ENCODE assay signal across 1 cellular context in genomic region chr6:145267076-145267867, GRCh38.
TF ChIP-seq lines count a peak whose summit lies in the region.

No MANE protein-coding gene starts in this region.

TF ChIP-seq in HepG2, 621 proteins besides CTCF, POLR2A, EP300 and RAD21 (continued from another document and continues in another):
- peak; percentile 51; the same call in 1 of the 2 replicates for TF ChIP-seq TAF1 (CRISPR knock-in tag; IDR thresholded peaks at IDR 0.05)
- TF ChIP-seq ZNF790 (CRISPR knock-in tag; IDR thresholded peaks at IDR 0.05; ENCODE audit: borderline replicate concordance), result peak; percentile 46; the same call in 1 of the 2 replicates
- peak; percentile 87; the same call in 1 of the 2 replicates for TF ChIP-seq SNAI1 (CRISPR knock-in tag; IDR thresholded peaks at IDR 0.05; ENCODE audit: borderline replicate concordance)
- no peak for TF ChIP-seq TCF12 (IDR thresholded peaks at IDR 0.05)
- TF ChIP-seq TCF12 (CRISPR knock-in tag; IDR thresholded peaks at IDR 0.05), result peak; percentile 98
- TF ChIP-seq ZNF614 (CRISPR knock-in tag; IDR thresholded peaks at IDR 0.05; ENCODE audit: borderline replicate concordance), result peak; percentile 99
- TF ChIP-seq ARID2 (CRISPR knock-in tag; IDR thresholded peaks at IDR 0.05; ENCODE audit: borderline replicate concordance), result peak; percentile 96
- TF ChIP-seq, protein P1, sequence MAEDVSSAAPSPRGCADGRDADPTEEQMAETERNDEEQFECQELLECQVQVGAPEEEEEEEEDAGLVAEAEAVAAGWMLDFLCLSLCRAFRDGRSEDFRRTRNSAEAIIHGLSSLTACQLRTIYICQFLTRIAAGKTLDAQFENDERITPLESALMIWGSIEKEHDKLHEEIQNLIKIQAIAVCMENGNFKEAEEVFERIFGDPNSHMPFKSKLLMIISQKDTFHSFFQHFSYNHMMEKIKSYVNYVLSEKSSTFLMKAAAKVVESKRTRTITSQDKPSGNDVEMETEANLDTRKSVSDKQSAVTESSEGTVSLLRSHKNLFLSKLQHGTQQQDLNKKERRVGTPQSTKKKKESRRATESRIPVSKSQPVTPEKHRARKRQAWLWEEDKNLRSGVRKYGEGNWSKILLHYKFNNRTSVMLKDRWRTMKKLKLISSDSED (CRISPR knock-in tag; IDR thresholded peaks at IDR 0.05), result no peak
- peak; percentile 55; the same call in 1 of the 2 replicates for TF ChIP-seq CBX2 (IDR thresholded peaks at IDR 0.05; ENCODE audit: low read depth, low read length)
- TF ChIP-seq CBX2 (CRISPR knock-in tag; IDR thresholded peaks at IDR 0.05; ENCODE audit: low read depth), result no peak
- peak; percentile 64; the same call in 1 of the 2 replicates for TF ChIP-seq GMEB1 (CRISPR knock-in tag; IDR thresholded peaks at IDR 0.05; ENCODE audit: borderline replicate concordance)
- TF ChIP-seq MTA1 (CRISPR knock-in tag; IDR thresholded peaks at IDR 0.05; ENCODE audit: borderline replicate concordance), result peak; percentile 91
- TF ChIP-seq BORCS8-MEF2B (CRISPR knock-in tag; IDR thresholded peaks at IDR 0.05), result peak; percentile 81; the same call in 1 of the 2 replicates
- peak; percentile 90; the same call in 1 of the 2 replicates for TF ChIP-seq ZFP90 (CRISPR knock-in tag; IDR thresholded peaks at IDR 0.05; ENCODE audit: borderline replicate concordance)
- TF ChIP-seq, protein P2, sequence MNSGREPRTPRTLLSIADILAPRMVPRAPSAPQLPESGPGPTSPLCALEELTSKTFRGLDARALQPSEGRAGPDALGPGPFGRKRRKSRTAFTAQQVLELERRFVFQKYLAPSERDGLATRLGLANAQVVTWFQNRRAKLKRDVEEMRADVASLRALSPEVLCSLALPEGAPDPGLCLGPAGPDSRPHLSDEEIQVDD (CRISPR knock-in tag; IDR thresholded peaks at IDR 0.05; ENCODE audit: borderline replicate concordance), result no peak
- TF ChIP-seq SMC3 (IDR thresholded peaks at IDR 0.05; ENCODE audit: low read length), result peak; percentile 65
- peak; percentile 50; the same call in 1 of the 2 replicates for TF ChIP-seq GZF1 (CRISPR knock-in tag; IDR thresholded peaks at IDR 0.05)
- no peak for TF ChIP-seq ZFAT (CRISPR knock-in tag; conservative IDR thresholded peaks at IDR 0.05)
- no peak for TF ChIP-seq MAZ (IDR thresholded peaks at IDR 0.05; ENCODE audit: borderline replicate concordance, low read depth, low read length)
- peak; percentile 70; the same call in 1 of the 2 replicates for TF ChIP-seq MAZ (CRISPR knock-in tag; IDR thresholded peaks at IDR 0.05; ENCODE audit: low read depth)
- peak; percentile 99 for TF ChIP-seq HDAC2 (CRISPR knock-in tag; IDR thresholded peaks at IDR 0.05)
- TF ChIP-seq ZNF678 (CRISPR knock-in tag; IDR thresholded peaks at IDR 0.05), result no peak
- TF ChIP-seq ZBED4 (CRISPR knock-in tag; IDR thresholded peaks at IDR 0.05; ENCODE audit: borderline replicate concordance), result peak; percentile 68
- TF ChIP-seq, protein P3, sequence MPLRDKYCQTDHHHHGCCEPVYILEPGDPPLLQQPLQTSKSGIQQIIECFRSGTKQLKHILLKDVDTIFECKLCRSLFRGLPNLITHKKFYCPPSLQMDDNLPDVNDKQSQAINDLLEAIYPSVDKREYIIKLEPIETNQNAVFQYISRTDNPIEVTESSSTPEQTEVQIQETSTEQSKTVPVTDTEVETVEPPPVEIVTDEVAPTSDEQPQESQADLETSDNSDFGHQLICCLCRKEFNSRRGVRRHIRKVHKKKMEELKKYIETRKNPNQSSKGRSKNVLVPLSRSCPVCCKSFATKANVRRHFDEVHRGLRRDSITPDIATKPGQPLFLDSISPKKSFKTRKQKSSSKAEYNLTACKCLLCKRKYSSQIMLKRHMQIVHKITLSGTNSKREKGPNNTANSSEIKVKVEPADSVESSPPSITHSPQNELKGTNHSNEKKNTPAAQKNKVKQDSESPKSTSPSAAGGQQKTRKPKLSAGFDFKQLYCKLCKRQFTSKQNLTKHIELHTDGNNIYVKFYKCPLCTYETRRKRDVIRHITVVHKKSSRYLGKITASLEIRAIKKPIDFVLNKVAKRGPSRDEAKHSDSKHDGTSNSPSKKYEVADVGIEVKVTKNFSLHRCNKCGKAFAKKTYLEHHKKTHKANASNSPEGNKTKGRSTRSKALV (CRISPR knock-in tag; IDR thresholded peaks at IDR 0.05), result peak; percentile 93
- TF ChIP-seq TP53 (CRISPR knock-in tag; conservative IDR thresholded peaks at IDR 0.05), result peak; percentile 94
- TF ChIP-seq, protein P4, sequence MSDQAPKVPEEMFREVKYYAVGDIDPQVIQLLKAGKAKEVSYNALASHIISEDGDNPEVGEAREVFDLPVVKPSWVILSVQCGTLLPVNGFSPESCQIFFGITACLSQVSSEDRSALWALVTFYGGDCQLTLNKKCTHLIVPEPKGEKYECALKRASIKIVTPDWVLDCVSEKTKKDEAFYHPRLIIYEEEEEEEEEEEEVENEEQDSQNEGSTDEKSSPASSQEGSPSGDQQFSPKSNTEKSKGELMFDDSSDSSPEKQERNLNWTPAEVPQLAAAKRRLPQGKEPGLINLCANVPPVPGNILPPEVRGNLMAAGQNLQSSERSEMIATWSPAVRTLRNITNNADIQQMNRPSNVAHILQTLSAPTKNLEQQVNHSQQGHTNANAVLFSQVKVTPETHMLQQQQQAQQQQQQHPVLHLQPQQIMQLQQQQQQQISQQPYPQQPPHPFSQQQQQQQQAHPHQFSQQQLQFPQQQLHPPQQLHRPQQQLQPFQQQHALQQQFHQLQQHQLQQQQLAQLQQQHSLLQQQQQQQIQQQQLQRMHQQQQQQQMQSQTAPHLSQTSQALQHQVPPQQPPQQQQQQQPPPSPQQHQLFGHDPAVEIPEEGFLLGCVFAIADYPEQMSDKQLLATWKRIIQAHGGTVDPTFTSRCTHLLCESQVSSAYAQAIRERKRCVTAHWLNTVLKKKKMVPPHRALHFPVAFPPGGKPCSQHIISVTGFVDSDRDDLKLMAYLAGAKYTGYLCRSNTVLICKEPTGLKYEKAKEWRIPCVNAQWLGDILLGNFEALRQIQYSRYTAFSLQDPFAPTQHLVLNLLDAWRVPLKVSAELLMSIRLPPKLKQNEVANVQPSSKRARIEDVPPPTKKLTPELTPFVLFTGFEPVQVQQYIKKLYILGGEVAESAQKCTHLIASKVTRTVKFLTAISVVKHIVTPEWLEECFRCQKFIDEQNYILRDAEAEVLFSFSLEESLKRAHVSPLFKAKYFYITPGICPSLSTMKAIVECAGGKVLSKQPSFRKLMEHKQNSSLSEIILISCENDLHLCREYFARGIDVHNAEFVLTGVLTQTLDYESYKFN (CRISPR knock-in tag; conservative IDR thresholded peaks at IDR 0.05), result peak; percentile 100
- TF ChIP-seq, protein P5, sequence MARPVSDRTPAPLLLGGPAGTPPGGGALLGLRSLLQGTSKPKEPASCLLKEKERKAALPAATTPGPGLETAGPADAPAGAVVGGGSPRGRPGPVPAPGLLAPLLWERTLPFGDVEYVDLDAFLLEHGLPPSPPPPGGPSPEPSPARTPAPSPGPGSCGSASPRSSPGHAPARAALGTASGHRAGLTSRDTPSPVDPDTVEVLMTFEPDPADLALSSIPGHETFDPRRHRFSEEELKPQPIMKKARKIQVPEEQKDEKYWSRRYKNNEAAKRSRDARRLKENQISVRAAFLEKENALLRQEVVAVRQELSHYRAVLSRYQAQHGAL (CRISPR knock-in tag; IDR thresholded peaks at IDR 0.05; ENCODE audit: not compliant biosample characterization), result peak; percentile 75
- no peak for TF ChIP-seq ZNF816 (CRISPR knock-in tag; IDR thresholded peaks at IDR 0.05; ENCODE audit: borderline replicate concordance)
- TF ChIP-seq, protein P6, sequence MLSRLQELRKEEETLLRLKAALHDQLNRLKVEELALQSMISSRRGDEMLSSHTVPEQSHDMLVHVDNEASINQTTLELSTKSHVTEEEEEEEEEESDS (CRISPR knock-in tag; IDR thresholded peaks at IDR 0.05; ENCODE audit: borderline replicate concordance), result no peak
- peak; percentile 100 for TF ChIP-seq ARID5B (CRISPR knock-in tag; IDR thresholded peaks at IDR 0.05)
- peak; percentile 99 for TF ChIP-seq FOXP4 (CRISPR knock-in tag; IDR thresholded peaks at IDR 0.05)
- no peak for TF ChIP-seq SCMH1 (CRISPR knock-in tag; IDR thresholded peaks at IDR 0.05; ENCODE audit: borderline replicate concordance)
- 0 out of 2 replicates have a peak, but pooled peaks have one; percentile 70 for TF ChIP-seq DDIT3 (CRISPR knock-in tag; IDR thresholded peaks at IDR 0.05)
- TF ChIP-seq ATF7-NPFF (CRISPR knock-in tag; IDR thresholded peaks at IDR 0.05; ENCODE audit: low read depth), result peak; percentile 39; the same call in 1 of the 2 replicates
- TF ChIP-seq, protein P7, sequence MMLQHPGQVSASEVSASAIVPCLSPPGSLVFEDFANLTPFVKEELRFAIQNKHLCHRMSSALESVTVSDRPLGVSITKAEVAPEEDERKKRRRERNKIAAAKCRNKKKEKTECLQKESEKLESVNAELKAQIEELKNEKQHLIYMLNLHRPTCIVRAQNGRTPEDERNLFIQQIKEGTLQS (CRISPR knock-in tag; IDR thresholded peaks at IDR 0.05), result 0 out of 2 replicates have a peak, but pooled peaks have one; percentile 49
- TF ChIP-seq ATF1 (CRISPR knock-in tag; IDR thresholded peaks at IDR 0.05), result peak; percentile 82
- TF ChIP-seq MAF1 (CRISPR knock-in tag; IDR thresholded peaks at IDR 0.05; ENCODE audit: borderline replicate concordance), result no peak
- TF ChIP-seq AKAP8 (CRISPR knock-in tag; IDR thresholded peaks at IDR 0.05), result peak; percentile 51; the same call in 1 of the 2 replicates
